1 cellular context compared by ENCODE assay signal in the genomic region with DNA sequence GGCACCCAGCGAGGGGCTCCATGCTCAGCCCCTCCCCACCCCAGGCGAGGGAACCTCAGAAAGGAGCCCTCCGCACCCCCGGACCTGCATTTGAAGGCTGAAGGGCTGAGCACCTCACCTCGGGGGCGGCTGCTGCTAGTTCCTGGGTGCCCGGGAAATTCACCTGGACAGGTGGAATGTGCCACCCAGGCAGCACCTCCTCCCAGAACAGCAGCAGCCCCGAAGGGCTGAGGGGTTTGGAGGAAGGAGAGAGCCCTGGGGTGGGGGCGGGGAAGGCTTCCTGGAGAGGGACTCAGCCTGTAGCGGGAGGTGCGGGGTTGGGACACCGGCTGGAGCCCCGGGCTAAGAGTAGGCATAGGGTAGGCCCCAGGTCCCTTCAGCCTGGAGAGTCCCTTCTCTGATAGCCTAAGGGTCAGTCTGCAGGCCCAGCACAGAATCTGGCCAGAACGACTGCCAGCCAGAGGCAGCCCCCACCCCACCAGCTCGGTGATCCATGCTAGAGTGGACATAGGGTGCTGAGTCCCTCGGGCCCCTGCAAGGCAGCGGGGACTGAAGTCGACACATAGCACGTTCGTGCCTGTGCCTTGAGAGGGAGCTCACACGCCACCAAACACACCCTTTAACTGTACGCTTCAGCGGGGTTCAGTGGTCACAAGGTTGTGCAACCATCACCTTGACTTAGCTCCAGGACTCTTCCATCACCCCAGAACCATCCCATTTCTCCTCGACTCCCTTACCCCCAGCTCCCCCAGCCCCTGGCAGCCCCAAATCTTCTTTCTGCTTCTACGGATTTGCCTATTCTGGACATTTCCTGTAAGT.
TF ChIP-seq lines count a peak whose summit lies in the region.

No MANE protein-coding gene starts in this region.

TF ChIP-seq in H1, 55 proteins besides CTCF, POLR2A, EP300 and RAD21 (continued from another document):
- TF ChIP-seq, protein P1, sequence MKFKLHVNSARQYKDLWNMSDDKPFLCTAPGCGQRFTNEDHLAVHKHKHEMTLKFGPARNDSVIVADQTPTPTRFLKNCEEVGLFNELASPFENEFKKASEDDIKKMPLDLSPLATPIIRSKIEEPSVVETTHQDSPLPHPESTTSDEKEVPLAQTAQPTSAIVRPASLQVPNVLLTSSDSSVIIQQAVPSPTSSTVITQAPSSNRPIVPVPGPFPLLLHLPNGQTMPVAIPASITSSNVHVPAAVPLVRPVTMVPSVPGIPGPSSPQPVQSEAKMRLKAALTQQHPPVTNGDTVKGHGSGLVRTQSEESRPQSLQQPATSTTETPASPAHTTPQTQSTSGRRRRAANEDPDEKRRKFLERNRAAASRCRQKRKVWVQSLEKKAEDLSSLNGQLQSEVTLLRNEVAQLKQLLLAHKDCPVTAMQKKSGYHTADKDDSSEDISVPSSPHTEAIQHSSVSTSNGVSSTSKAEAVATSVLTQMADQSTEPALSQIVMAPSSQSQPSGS (IDR thresholded peaks at IDR 0.05; ENCODE audit: low read length): no peak
- no peak for TF ChIP-seq MAFK (IDR thresholded peaks at IDR 0.05; ENCODE audit: low read depth, low read length)
- no peak for TF ChIP-seq CREB1 (IDR thresholded peaks at IDR 0.05)
- TF ChIP-seq NANOG (IDR thresholded peaks at IDR 0.05; ENCODE audit: insufficient read depth, low read depth, low read length, poor library complexity, severe bottlenecking): no peak
- TF ChIP-seq SUZ12 (IDR thresholded peaks at IDR 0.05; ENCODE audit: low read length): no peak
- TF ChIP-seq CBX8 (IDR thresholded peaks at IDR 0.05; ENCODE audit: borderline replicate concordance, low read depth, low read length): no peak
- TF ChIP-seq SIRT6 (IDR thresholded peaks at IDR 0.05; ENCODE audit: low read length): no peak
- TF ChIP-seq KDM4A (IDR thresholded peaks at IDR 0.05; ENCODE audit: low read depth, low read length, severe bottlenecking): no peak
- TF ChIP-seq, protein P2, sequence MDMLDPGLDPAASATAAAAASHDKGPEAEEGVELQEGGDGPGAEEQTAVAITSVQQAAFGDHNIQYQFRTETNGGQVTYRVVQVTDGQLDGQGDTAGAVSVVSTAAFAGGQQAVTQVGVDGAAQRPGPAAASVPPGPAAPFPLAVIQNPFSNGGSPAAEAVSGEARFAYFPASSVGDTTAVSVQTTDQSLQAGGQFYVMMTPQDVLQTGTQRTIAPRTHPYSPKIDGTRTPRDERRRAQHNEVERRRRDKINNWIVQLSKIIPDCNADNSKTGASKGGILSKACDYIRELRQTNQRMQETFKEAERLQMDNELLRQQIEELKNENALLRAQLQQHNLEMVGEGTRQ (IDR thresholded peaks at IDR 0.05; ENCODE audit: low read length): no peak
TF ChIP-seq in H1: peak in this region for 0.
